Comparison of ENCODE assay signal across 1 cellular context in the genomic region with DNA sequence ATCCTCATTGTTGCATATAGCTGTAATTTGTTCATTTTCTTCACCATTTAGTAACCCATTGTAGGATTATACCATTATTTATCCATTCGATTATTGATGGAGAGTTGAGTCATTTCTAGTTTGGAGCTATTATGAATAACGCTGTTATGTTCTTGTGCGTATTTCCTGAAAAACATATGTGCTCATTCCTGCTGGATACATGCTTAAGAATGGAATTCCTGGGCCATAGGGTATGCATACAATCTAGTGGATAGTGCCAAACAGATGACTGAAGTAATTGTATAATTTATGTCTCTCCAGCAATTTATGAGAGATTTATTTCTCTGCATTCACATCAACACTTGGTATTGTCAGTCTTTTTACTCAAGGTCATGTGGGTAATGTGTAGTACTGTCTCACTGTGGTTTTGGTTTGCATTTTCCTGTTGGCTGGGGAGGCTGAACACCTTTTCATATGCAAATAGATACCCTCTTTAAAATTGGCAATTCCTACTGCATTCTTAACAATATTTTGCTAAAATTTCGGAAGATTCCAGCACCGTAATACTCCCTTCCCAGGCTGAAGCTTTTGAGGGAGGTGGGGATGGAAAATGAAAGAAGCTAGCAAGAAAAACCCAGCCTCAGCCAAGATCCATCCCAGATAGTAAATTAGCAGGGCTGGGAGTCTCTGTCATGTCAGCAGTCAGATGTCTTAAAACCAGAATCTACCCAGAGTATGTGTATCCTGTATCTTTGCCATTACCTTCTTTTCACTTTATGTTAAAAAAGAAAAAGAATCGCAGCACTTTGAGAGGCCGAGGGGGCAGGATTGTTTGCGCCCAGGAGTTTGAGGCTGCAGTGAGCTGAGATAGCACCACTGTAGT.
TF ChIP-seq lines count a peak whose summit lies in the region.

No MANE protein-coding gene starts in this region.

TF ChIP-seq in GM23338, 12 proteins besides CTCF, POLR2A, EP300 and RAD21 (continued from another document):
- TF ChIP-seq EZH2phosphoT487 (IDR thresholded peaks at IDR 0.05; ENCODE audit: unreplicated experiment), result no peak
TF ChIP-seq in GM23338: peak in this region for 0.
